In genomic region chr5:94283093-94283492, GRCh38 we compare ENCODE assay signal across 20 cellular contexts.
DNase-seq lines count a peak whose midpoint lies in the region; ATAC-seq, FAIRE-seq and TF ChIP-seq lines count a peak whose summit lies in the region.
"Had no signal": no experiment of that assay in that cellular context is flagged by ENCODE, and none has a peak within 500 bp of the region (broad histone marks: within the 10 kb centered on the region; RNA-seq: fewer than 3 reads in every experiment).

No MANE protein-coding gene starts in this region.

- POLR2A ChIA-PET in SK-N-SH (lab: Yijun Ruan, JAX) (no interaction called here), PC-3 (lab: Charles Lee; ENCODE audit: unreplicated experiment) (no interaction called here)

- H3F3A ChIP-seq in SK-N-SH (replicated peaks; ENCODE audit: insufficient read depth), result no peaks in the 10 kb centered on the region
- H3F3A ChIP-seq in PC-3 (ENCODE audit: low read length, unreplicated experiment), result no peaks in the 10 kb centered on the region

- H3K27me3 ChIP-seq in SK-N-SH (ENCODE audit: insufficient read depth) (no peaks in the 10 kb centered on the region), astrocyte (ENCODE audit: insufficient read depth, low read length) (no peaks in the 10 kb centered on the region), PC-3 (ENCODE audit: low read length) (no peaks in the 10 kb centered on the region)
- H3K27me3 ChIP-seq: BLaER1 treated with 17β-estradiol and CSF1 and Interleukin-3, amounts not matched to agents 10 nM and 100 nM had no signal

- TF ChIP-seq RAD21 in SK-N-SH (IDR thresholded peaks at IDR 0.05; ENCODE audit: low read length), result no peak

- H3K9me2 ChIP-seq in SK-N-SH (no peaks in the 10 kb centered on the region), PC-3 (replicated peaks; ENCODE audit: low read length) (no peaks in the 10 kb centered on the region)

- intact Hi-C loops in PC-3 (cut with micrococcal nuclease), result no loop called here

- H3K9ac ChIP-seq in SK-N-SH (no peak overlapping the region), astrocyte (ENCODE audit: low read length) (no peak overlapping the region), PC-3 (ENCODE audit: low read length) (no peak overlapping the region)
- H3K9ac ChIP-seq: BLaER1 treated with 17β-estradiol and CSF1 and Interleukin-3, amounts not matched to agents 10 nM and 100 nM had no signal

- H4K20me1 ChIP-seq in SK-N-SH (ENCODE audit: insufficient read depth), result no peaks in the 10 kb centered on the region
- no peaks in the 10 kb centered on the region for H4K20me1 ChIP-seq in astrocyte (ENCODE audit: insufficient read depth, low read length)
- no peaks in the 10 kb centered on the region for H4K20me1 ChIP-seq in PC-3 (ENCODE audit: low read length)
- H4K20me1 ChIP-seq: BLaER1 treated with 17β-estradiol and CSF1 and Interleukin-3, amounts not matched to agents 10 nM and 100 nM had no signal

- no TSS peak for BruUV-seq in PC-3 (replicated peaks; lab: Mats Ljungman, UMichigan)

- no peak overlapping the region for H3K4me3 ChIP-seq in SK-N-SH (ENCODE audit: low read depth in 2 of 2, low read length in 1 of 2)
- H3K4me3 ChIP-seq in astrocyte (ENCODE audit: insufficient read depth, low read depth, low read length), result no peak overlapping the region
- no peak overlapping the region for H3K4me3 ChIP-seq in PC-3 (ENCODE audit: low read length)
- H3K4me3 ChIP-seq: A549; BLaER1 treated with 17β-estradiol and CSF1 and Interleukin-3, amounts not matched to agents 10 nM and 100 nM had no signal

- ATAC-seq in PC-3 (no peak), HG03457 (IDR thresholded peaks at IDR 0.05; ENCODE audit: unreplicated experiment) (no peak)
- ATAC-seq: A549 had no signal

- H3K36me3 Mint-ChIP-seq in astrocyte (ENCODE audit: low read depth, unreplicated experiment), result no peaks in the 10 kb centered on the region
- H3K36me3 Mint-ChIP-seq: CD8-positive, alpha-beta memory T cell had no signal

- no peaks in the 10 kb centered on the region for H3K36me3 ChIP-seq in SK-N-SH (replicated peaks in 1 of 2; ENCODE audit: control insufficient read depth in 1 of 2, insufficient read depth in 2 of 2, low read length in 1 of 2)
- no peaks in the 10 kb centered on the region for H3K36me3 ChIP-seq in astrocyte (ENCODE audit: insufficient read depth, low read length)
- no peaks in the 10 kb centered on the region for H3K36me3 ChIP-seq in PC-3 (ENCODE audit: low read depth, low read length)
- H3K36me3 ChIP-seq: BLaER1 treated with 17β-estradiol and CSF1 and Interleukin-3, amounts not matched to agents 10 nM and 100 nM had no signal

- H3K4me2 ChIP-seq in SK-N-SH (no peak overlapping the region), astrocyte (ENCODE audit: low read length) (no peak overlapping the region), PC-3 (ENCODE audit: low read length) (no peak overlapping the region)
- H3K4me2 ChIP-seq: A549; BLaER1 treated with 17β-estradiol and CSF1 and Interleukin-3, amounts not matched to agents 10 nM and 100 nM had no signal

- H3K4me1 Mint-ChIP-seq in astrocyte (ENCODE audit: low read depth, unreplicated experiment), result no peaks in the 10 kb centered on the region
- H3K4me1 Mint-ChIP-seq: B cell; CD8-positive, alpha-beta memory T cell had no signal

- no peak for TF ChIP-seq CTCF in D721Med (IDR thresholded peaks at IDR 0.05; ENCODE audit: insufficient read depth, missing control alignments)
- TF ChIP-seq CTCF in SK-N-SH (IDR thresholded peaks at IDR 0.05), result no peak
- no peak for TF ChIP-seq CTCF in astrocyte (IDR thresholded peaks at IDR 0.05; ENCODE audit: insufficient read depth, low read depth, low read length)
- TF ChIP-seq CTCF in PC-3 (conservative IDR thresholded peaks at IDR 0.05; ENCODE audit: low read depth, low read length), result no peak

- CTCF ChIA-PET in SK-N-SH (lab: Yijun Ruan, JAX) (no interaction called here), PC-3 (lab: Charles Lee) (no interaction called here)

- H3K9me3 ChIP-seq in SK-N-SH (no peaks in the 10 kb centered on the region), astrocyte (ENCODE audit: insufficient read depth, low read depth, low read length) (no peaks in the 10 kb centered on the region), PC-3 (ENCODE audit: low read length) (no peaks in the 10 kb centered on the region)
- H3K9me3 ChIP-seq: A549; BLaER1 treated with 17β-estradiol and CSF1 and Interleukin-3, amounts not matched to agents 10 nM and 100 nM had no signal

- H3K27me3 Mint-ChIP-seq in astrocyte (ENCODE audit: low read depth, unreplicated experiment), result no peaks in the 10 kb centered on the region
- H3K27me3 Mint-ChIP-seq: B cell; CD4-positive, alpha-beta T cell; CD8-positive, alpha-beta memory T cell had no signal

- FAIRE-seq in D721Med (lab: Jason Lieb, UNC) (peak; percentile 76), astrocyte (lab: Jason Lieb, UNC) (no peak)
- FAIRE-seq: A549, G401.6, GM12891, GM19239 had no signal

- H3K27ac ChIP-seq in SK-N-SH (ENCODE audit: low read depth in 2 of 2, low read length in 1 of 2) (peak overlapping the region in 1 of 2 experiments; percentile 1; a peak in 1 of 4 replicates), astrocyte (ENCODE audit: low read depth, low read length) (no peak overlapping the region), PC-3 (ENCODE audit: low read length) (no peak overlapping the region)
- H3K27ac ChIP-seq: 22Rv1; A549; BLaER1 treated with 17β-estradiol and CSF1 and Interleukin-3, amounts not matched to agents 10 nM and 100 nM; C4-2B had no signal

- WGBS in SK-N-SH (ENCODE audit: low lambda C conversion rate), result 36% methylated on average over 2 of the region's 2 CpGs

- H3K79me2 ChIP-seq in SK-N-SH (ENCODE audit: insufficient read depth) (no peaks in the 10 kb centered on the region), astrocyte (ENCODE audit: insufficient read depth, low read length) (no peaks in the 10 kb centered on the region), PC-3 (ENCODE audit: low read length) (no peaks in the 10 kb centered on the region)

- H3K27ac Mint-ChIP-seq in astrocyte (ENCODE audit: unreplicated experiment), result no peak overlapping the region
- H3K27ac Mint-ChIP-seq: B cell; CD4-positive, alpha-beta T cell; CD8-positive, alpha-beta memory T cell had no signal

- no peak for DNase-seq in D721Med (ENCODE audit: insufficient read length, low spot score)
- DNase-seq in SK-N-SH, result no peak
- peak; percentile 2 for DNase-seq in astrocyte (ENCODE audit: low read depth)
- DNase-seq in PC-3, result no peak
- no peak for DNase-seq in NCI-H82 (lab: John Stamatoyannopoulos, UW)
- DNase-seq: AML-193; CD4-positive, alpha-beta T cell; CD8-positive, alpha-beta memory T cell; COR-L47; DMS79 treated with DMSO at 0.1 percent for 48 hours; GF-D8 had no signal

- TF ChIP-seq EP300 in SK-N-SH (IDR thresholded peaks at IDR 0.05; ENCODE audit: borderline replicate concordance in 1 of 2, low read depth in 1 of 2, low read length in 1 of 2), result 0 out of 4 replicates have a peak, but pooled peaks of 1 of the 2 experiments have one; percentile 15

- H3K4me1 ChIP-seq in SK-N-SH (ENCODE audit: control insufficient read depth in 1 of 2, insufficient read depth in 2 of 2, low read depth in 1 of 2, low read length in 1 of 2), result peaks cover 0 to 2% of the 10 kb centered on the region in 2 experiments; a peak in 2 of 4 replicates
- no peaks in the 10 kb centered on the region for H3K4me1 ChIP-seq in astrocyte (ENCODE audit: insufficient read depth, low read length)
- H3K4me1 ChIP-seq in PC-3 (ENCODE audit: insufficient read depth, low read length), result no peaks in the 10 kb centered on the region
- H3K4me1 ChIP-seq: A549; BLaER1 treated with 17β-estradiol and CSF1 and Interleukin-3, amounts not matched to agents 10 nM and 100 nM had no signal

- H3K9me3 Mint-ChIP-seq in astrocyte (ENCODE audit: unreplicated experiment), result no peaks in the 10 kb centered on the region
- H3K9me3 Mint-ChIP-seq: CD4-positive, alpha-beta T cell; CD8-positive, alpha-beta memory T cell had no signal

- H2AFZ ChIP-seq in SK-N-SH (ENCODE audit: low read depth) (no peak overlapping the region), astrocyte (ENCODE audit: low read depth, low read length) (no peak overlapping the region), PC-3 (ENCODE audit: low read length) (no peak overlapping the region)

- H3K4me3 Mint-ChIP-seq in astrocyte (ENCODE audit: unreplicated experiment), result no peak overlapping the region
- H3K4me3 Mint-ChIP-seq: B cell; CD4-positive, alpha-beta T cell; CD8-positive, alpha-beta memory T cell had no signal

TF ChIP-seq in SK-N-SH, 30 proteins besides CTCF, POLR2A, EP300 and RAD21 (continues in another document):
- TF ChIP-seq POLR2AphosphoS5 (IDR thresholded peaks at IDR 0.05; ENCODE audit: low read depth, low read length), result no peak
- no peak for TF ChIP-seq MAX (IDR thresholded peaks at IDR 0.05; ENCODE audit: low read depth)
- TF ChIP-seq FOSL2 (IDR thresholded peaks at IDR 0.05; ENCODE audit: borderline replicate concordance, low read depth), result no peak
- TF ChIP-seq TCF12 (IDR thresholded peaks at IDR 0.05), result peak; percentile 44; the same call in 1 of the 2 replicates
- TF ChIP-seq RFX5 (IDR thresholded peaks at IDR 0.05; ENCODE audit: low read length), result no peak
- TF ChIP-seq NFIC (IDR thresholded peaks at IDR 0.05; ENCODE audit: borderline replicate concordance), result no peak
- no peak for TF ChIP-seq ZBTB33 (IDR thresholded peaks at IDR 0.05; ENCODE audit: borderline replicate concordance, low read depth)
- no peak for TF ChIP-seq TAF1 (IDR thresholded peaks at IDR 0.05; ENCODE audit: borderline replicate concordance, low read depth, low read length)
